ENCODE assay signal across 27 cellular contexts in genomic region chr11:125950178-125950490, GRCh38. TPM values are rescaled to one million over a fixed set of nuclear protein-coding genes. Genes with fewer than 3 reads are reported as not detected.
"Had no signal": no experiment of that assay in that cellular context is flagged by ENCODE, and none has a peak within 500 bp of the region (broad histone marks: within the 10 kb centered on the region; RNA-seq: fewer than 3 reads in every experiment).

No MANE protein-coding gene starts in this region.

- H3K9me3 ChIP-seq: gastroesophageal sphincter, right lobe of liver had no signal

- H3K27ac Mint-ChIP-seq: activated naive CD4-positive, alpha-beta T cell treated with anti-CD3 and anti-CD28 coated beads, Interleukin-2, amount 50 U/mL, for 24 hours; activated naive CD8-positive, alpha-beta T cell treated with anti-CD3 and anti-CD28 coated beads, Interleukin-2, amount 50 U/mL, for 24 hours; activated T-cell treated with anti-CD3 and anti-CD28 coated beads, Interleukin-2, amount 50 U/mL, for 24 hours; activated T-helper 17 cell treated with anti-CD3 and anti-CD28 coated beads, Interleukin-2, amount 50 U/mL, for 72 hours; naive thymus-derived CD4-positive, alpha-beta T cell; stimulated activated memory B cell treated with anti-CD40 and anti-IgM and Interleukin-4, amounts not matched to agents 10 μg/mL and 1 μg/mL and 100 μg/mL, for 72 hours; T-helper 2 cell treated with Interferon-gamma antibody and Interleukin-4, amounts not matched to agents 5 μg/mL and 100 μg/mL, for 36 hours had no signal

- H3K27ac ChIP-seq: hepatocyte, right lobe of liver had no signal

- H3K79me2 ChIP-seq: hepatocyte had no signal

- H3K36me3 ChIP-seq: gastroesophageal sphincter, right lobe of liver had no signal

- DNase-seq: activated CD4-positive, alpha-beta T cell treated with anti-CD3 and anti-CD28 coated beads for 4 hours; activated CD4-positive, alpha-beta T cell treated with anti-CD3 and anti-CD28 coated beads, Interleukin-2, amount 50 U/mL, for 48 hours; activated CD8-positive, alpha-beta memory T cell treated with anti-CD3 and anti-CD28 coated beads, Interleukin-2, amount 50 U/mL, for 48 hours; activated gamma-delta T cell treated with Interleukin-2 at 50 U/mL for 16 hours; activated naive CD8-positive, alpha-beta T cell treated with anti-CD3 and anti-CD28 coated beads, Interleukin-2, amount 50 U/mL, for 24 hours; activated T-cell treated with anti-CD3 and anti-CD28 coated beads, Interleukin-2, amount 50 U/mL, for 24 hours; amygdala; dermis blood vessel endothelial cell; effector CD8-positive, alpha-beta T cell; islet precursor cell; midbrain; naive thymus-derived CD4-positive, alpha-beta T cell; right lobe of liver; stimulated activated CD4-positive, alpha-beta T cell treated with anti-CD3 and anti-CD28 coated beads, Interleukin-4, amount 100 ng/mL, for 24 hours; stimulated activated naive CD8-positive, alpha-beta T cell treated with anti-CD3 and anti-CD28 coated beads, Interleukin-15, amount 100 ng/mL, for 72 hours; T-helper 1 cell had no signal

- H3K9me3 Mint-ChIP-seq: activated naive CD4-positive, alpha-beta T cell treated with anti-CD3 and anti-CD28 coated beads, Interleukin-2, amount 50 U/mL, for 24 hours; activated naive CD8-positive, alpha-beta T cell treated with anti-CD3 and anti-CD28 coated beads, Interleukin-2, amount 50 U/mL, for 24 hours; activated T-cell treated with anti-CD3 and anti-CD28 coated beads, Interleukin-2, amount 50 U/mL, for 24 hours; activated T-helper 17 cell treated with anti-CD3 and anti-CD28 coated beads, Interleukin-2, amount 50 U/mL, for 72 hours; naive thymus-derived CD4-positive, alpha-beta T cell; neural crest cell; stimulated activated memory B cell treated with anti-CD40 and anti-IgM and Interleukin-4, amounts not matched to agents 10 μg/mL and 1 μg/mL and 100 μg/mL, for 72 hours; stimulated activated naive CD8-positive, alpha-beta T cell treated with anti-CD3 and anti-CD28 coated beads, Interleukin-15, amount 100 ng/mL, for 72 hours; T-helper 2 cell treated with Interferon-gamma antibody and Interleukin-4, amounts not matched to agents 5 μg/mL and 100 μg/mL, for 36 hours had no signal

- H3K4me1 ChIP-seq: right lobe of liver had no signal

- H3K4me1 Mint-ChIP-seq: activated naive CD4-positive, alpha-beta T cell treated with anti-CD3 and anti-CD28 coated beads, Interleukin-2, amount 50 U/mL, for 24 hours; activated naive CD8-positive, alpha-beta T cell treated with anti-CD3 and anti-CD28 coated beads, Interleukin-2, amount 50 U/mL, for 24 hours; activated T-helper 17 cell treated with anti-CD3 and anti-CD28 coated beads, Interleukin-2, amount 50 U/mL, for 72 hours; naive thymus-derived CD4-positive, alpha-beta T cell; neural crest cell; stimulated activated memory B cell treated with anti-CD40 and anti-IgM and Interleukin-4, amounts not matched to agents 10 μg/mL and 1 μg/mL and 100 μg/mL, for 72 hours; stimulated activated naive CD8-positive, alpha-beta T cell treated with anti-CD3 and anti-CD28 coated beads, Interleukin-15, amount 100 ng/mL, for 72 hours had no signal

- H3K36me3 Mint-ChIP-seq: activated naive CD4-positive, alpha-beta T cell treated with anti-CD3 and anti-CD28 coated beads, Interleukin-2, amount 50 U/mL, for 24 hours; stimulated activated memory B cell treated with anti-CD40 and anti-IgM and Interleukin-4, amounts not matched to agents 10 μg/mL and 1 μg/mL and 100 μg/mL, for 72 hours had no signal

- H3K27me3 Mint-ChIP-seq: activated naive CD4-positive, alpha-beta T cell treated with anti-CD3 and anti-CD28 coated beads, Interleukin-2, amount 50 U/mL, for 24 hours; activated naive CD8-positive, alpha-beta T cell treated with anti-CD3 and anti-CD28 coated beads, Interleukin-2, amount 50 U/mL, for 24 hours; activated T-cell treated with anti-CD3 and anti-CD28 coated beads, Interleukin-2, amount 50 U/mL, for 24 hours; stimulated activated naive CD8-positive, alpha-beta T cell treated with anti-CD3 and anti-CD28 coated beads, Interleukin-15, amount 100 ng/mL, for 72 hours had no signal

- ATAC-seq: activated naive CD8-positive, alpha-beta T cell treated with anti-CD3 and anti-CD28 coated beads, Interleukin-2, amount 50 U/mL, for 24 hours; activated T-helper 17 cell treated with anti-CD3 and anti-CD28 coated beads, Interleukin-2, amount 50 U/mL, for 72 hours; gastroesophageal sphincter; naive thymus-derived CD4-positive, alpha-beta T cell; stimulated activated memory B cell treated with anti-CD40 and anti-IgM and Interleukin-4, amounts not matched to agents 10 μg/mL and 1 μg/mL and 100 μg/mL, for 72 hours had no signal

- H3K4me3 ChIP-seq: gastroesophageal sphincter, hepatocyte, right lobe of liver, skin epidermis had no signal

- H3K4me3 Mint-ChIP-seq: activated naive CD4-positive, alpha-beta T cell treated with anti-CD3 and anti-CD28 coated beads, Interleukin-2, amount 50 U/mL, for 24 hours; activated naive CD8-positive, alpha-beta T cell treated with anti-CD3 and anti-CD28 coated beads, Interleukin-2, amount 50 U/mL, for 24 hours; activated T-cell treated with anti-CD3 and anti-CD28 coated beads, Interleukin-2, amount 50 U/mL, for 24 hours; activated T-helper 17 cell treated with anti-CD3 and anti-CD28 coated beads, Interleukin-2, amount 50 U/mL, for 72 hours; naive thymus-derived CD4-positive, alpha-beta T cell; neural crest cell; stimulated activated memory B cell treated with anti-CD40 and anti-IgM and Interleukin-4, amounts not matched to agents 10 μg/mL and 1 μg/mL and 100 μg/mL, for 72 hours; stimulated activated naive CD8-positive, alpha-beta T cell treated with anti-CD3 and anti-CD28 coated beads, Interleukin-15, amount 100 ng/mL, for 72 hours; T-helper 2 cell treated with Interferon-gamma antibody and Interleukin-4, amounts not matched to agents 5 μg/mL and 100 μg/mL, for 36 hours had no signal

- H3K4me2 ChIP-seq: hepatocyte had no signal

- H2AFZ ChIP-seq: hepatocyte had no signal

- H3K27me3 ChIP-seq: gastroesophageal sphincter, hepatocyte, right lobe of liver had no signal

RNA-seq across cellular contexts. Expression of gene VSIG10L2, which starts 4.3 kb away (rescaled TPM):
- total RNA-seq: activated CD8-positive, alpha-beta memory T cell treated with anti-CD3 and anti-CD28 coated beads for 36 hours; activated T-helper 17 cell treated with anti-CD3 and anti-CD28 coated beads, Interleukin-2, amount 50 U/mL, for 72 hours; dermis blood vessel endothelial cell; epithelial cell of proximal tubule; gastroesophageal sphincter; hepatocyte; naive thymus-derived CD4-positive, alpha-beta T cell; neural crest cell had no signal
- polyA plus RNA-seq: hepatocyte; naive thymus-derived CD4-positive, alpha-beta T cell had no signal

RNA-seq across cellular contexts. Expression of gene DDX25, which starts 45.8 kb away (rescaled TPM):
- total RNA-seq: dermis blood vessel endothelial cell, epithelial cell of proximal tubule, ureter had no signal
